Comparison of ENCODE assay signal across 1 cellular context in the genomic region with DNA sequence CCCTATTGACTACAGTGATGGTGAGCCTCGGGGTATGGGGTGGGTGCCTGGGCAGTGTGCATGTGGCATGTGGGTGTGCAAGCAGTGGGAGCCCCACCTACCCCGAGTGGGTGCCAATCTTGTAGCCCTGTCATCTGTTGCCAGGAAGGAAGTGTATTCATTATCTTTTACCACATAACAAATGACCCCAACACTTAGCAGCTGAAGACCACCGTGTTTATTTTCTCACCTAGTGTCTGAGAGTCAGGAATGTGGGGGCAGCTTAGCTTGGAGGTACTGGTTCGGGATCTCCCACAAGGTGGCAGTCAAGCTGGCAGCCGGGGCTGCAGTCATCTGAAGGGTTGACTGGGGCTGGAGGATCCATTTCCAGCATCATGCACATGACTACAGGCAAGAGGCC.
TF ChIP-seq lines count a peak whose summit lies in the region.

No MANE protein-coding gene starts in this region.

TF ChIP-seq in HEK293, 187 proteins besides CTCF, POLR2A, EP300 and RAD21 (continued from another document):
- TF ChIP-seq ZNF335 (tag by site-specific recombination; conservative IDR thresholded peaks at IDR 0.05) (no peak), ZNF394 (tag by site-specific recombination; IDR thresholded peaks at IDR 0.05; ENCODE audit: borderline replicate concordance) (no peak)
